12 cellular contexts compared by ENCODE assay signal in the genomic region with DNA sequence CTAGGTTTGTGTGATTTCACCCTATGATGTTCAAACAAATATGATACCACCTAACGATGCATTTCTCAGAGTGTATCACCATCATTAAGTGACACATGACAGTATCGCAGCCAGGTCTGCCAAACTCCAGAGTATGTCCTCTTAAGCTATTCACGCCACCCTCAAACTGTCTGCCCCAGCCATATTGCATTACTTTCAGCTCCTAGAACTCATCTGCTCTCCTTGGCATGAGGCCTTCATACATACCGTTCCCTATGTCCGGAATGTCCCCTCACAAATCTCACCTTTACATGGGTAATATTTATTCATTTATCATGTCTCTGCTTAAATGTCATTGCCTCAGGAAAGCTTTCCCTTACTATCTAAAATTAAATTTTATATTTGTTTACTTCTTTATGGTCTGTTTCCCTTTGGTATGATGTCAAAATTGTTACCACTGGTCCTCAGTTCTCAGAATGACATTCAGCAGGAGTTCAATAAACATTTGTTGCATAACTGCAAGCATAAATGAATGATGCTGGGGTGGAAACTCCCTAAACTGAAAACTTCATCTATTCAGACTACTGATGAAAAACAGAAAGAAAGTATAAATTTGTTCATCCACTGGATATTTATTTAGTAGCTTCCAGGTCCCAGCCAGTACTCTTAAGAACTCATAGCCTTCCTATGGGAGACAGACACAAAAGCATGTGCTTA. TPM values are rescaled to one million over a fixed set of nuclear protein-coding genes. Genes with fewer than 3 reads are reported as not detected.
A peak's percentile ranks its signal among the peaks of the same experiment; 100 is the strongest.
DNase-seq lines count a peak whose midpoint lies in the region; ATAC-seq and TF ChIP-seq lines count a peak whose summit lies in the region.
"Had no signal": no experiment of that assay in that cellular context is flagged by ENCODE, and none has a peak within 500 bp of the region (broad histone marks: within the 10 kb centered on the region; RNA-seq: fewer than 3 reads in every experiment).

No MANE protein-coding gene starts in this region.

- in situ Hi-C loops in mammary epithelial cell (cut with MboI; ENCODE audit: low sequenced_read_pairs in 2 of 2): no loop called here

- POLR2A ChIA-PET in naive thymus-derived CD8-positive, alpha-beta T cell (lab: Charles Lee): interaction anchor here (0.6 to 1.5 kb wide), 2 partner anchors 533 to 829 kb away, joined by 3 to 6 read pairs; no protein-coding TSS in a partner anchor

- 100% methylated on average over 5 of the region's 5 CpGs for WGBS in mammary epithelial cell (ENCODE audit: low coverage, missing lambda C conversion rate)

- DNase-seq in HFFc6 (no peak), mammary epithelial cell (no peak), NCI-H226 (no peak), NAMALWA (ENCODE audit: low spot score) (no peak), caudate nucleus (lab: John Stamatoyannopoulos, UW) (no peak)
- peak in 1 of 10 donors; percentile 10 for DNase-seq in naive thymus-derived CD8-positive, alpha-beta T cell
- DNase-seq: DMS153; midbrain; NCI-H2171 treated with DMSO at 0.1 percent for 48 hours; stimulated activated CD4-positive, alpha-beta T cell treated with anti-CD3 and anti-CD28 coated beads, Interleukin-4, amount 100 ng/mL, for 24 hours had no signal

- dilution Hi-C loops in mammary epithelial cell (cut with HindIII; ENCODE audit: low sequenced_read_pairs): no loop called here

- intact Hi-C loops in mammary epithelial cell (cut with micrococcal nuclease): no loop called here

- ATAC-seq in naive thymus-derived CD8-positive, alpha-beta T cell: no peak
- ATAC-seq in GM18868 (IDR thresholded peaks at IDR 0.05; ENCODE audit: unreplicated experiment): no peak

- no peaks in the 10 kb centered on the region; the same call in 1 of the 2 replicates for H3K27me3 Mint-ChIP-seq in HFFc6 (ENCODE audit: insufficient read depth)
- H3K27me3 Mint-ChIP-seq in naive thymus-derived CD8-positive, alpha-beta T cell: no peaks in the 10 kb centered on the region

- H3K27me3 ChIP-seq in ACC112 (ENCODE audit: insufficient read depth, low read length) (no peaks in the 10 kb centered on the region), mammary epithelial cell (ENCODE audit: insufficient read depth, low read length) (no peaks in the 10 kb centered on the region)

- no peak overlapping the region for H2AFZ ChIP-seq in ACC112 (ENCODE audit: low read length, unreplicated experiment)
- no peak overlapping the region for H2AFZ ChIP-seq in mammary epithelial cell (ENCODE audit: low read depth, low read length)

- H3K4me1 ChIP-seq in ACC112 (ENCODE audit: control insufficient read depth, insufficient read depth, low read length, unreplicated experiment) (peaks cover 14% of the 10 kb centered on the region), mammary epithelial cell (ENCODE audit: insufficient read depth, low read length) (peaks cover 9% of the 10 kb centered on the region)

- H3K27ac Mint-ChIP-seq in HFFc6: no peak overlapping the region
- peak overlapping the region in 3 of 10 donors; percentile 22 to 49 (median 45) for H3K27ac Mint-ChIP-seq in naive thymus-derived CD8-positive, alpha-beta T cell

- no peaks in the 10 kb centered on the region for H3K9me3 Mint-ChIP-seq in HFFc6
- H3K9me3 Mint-ChIP-seq in naive thymus-derived CD8-positive, alpha-beta T cell: no peaks in the 10 kb centered on the region

- H3K9ac ChIP-seq in mammary epithelial cell (ENCODE audit: insufficient read depth, low read length): no peak overlapping the region

- H3K36me3 Mint-ChIP-seq in HFFc6 (ENCODE audit: low read depth): 0 out of 2 replicates have a peak, but pooled peaks cover 6% of the 10 kb centered on the region
- peaks cover 0 to 3% (median 3%) of the 10 kb centered on the region in 3 donors for H3K36me3 Mint-ChIP-seq in naive thymus-derived CD8-positive, alpha-beta T cell

- TF ChIP-seq CTCF in HFFc6 (IDR thresholded peaks at IDR 0.05): no peak
- no peak for TF ChIP-seq CTCF in mammary epithelial cell (conservative IDR thresholded peaks at IDR 0.05 in 1 of 2, IDR thresholded peaks at IDR 0.05 in 1 of 2; ENCODE audit: extremely low read depth in 1 of 2, insufficient read depth in 1 of 2, low read depth in 1 of 2, low read length in 2 of 2)

- CTCF ChIA-PET in mammary epithelial cell (lab: Charles Lee; ENCODE audit: low non-redundant PET): interaction anchor here (0.5 kb wide), 1 partner anchor 42 kb away, joined by 10 read pairs; no protein-coding TSS in a partner anchor

- peak overlapping the region; percentile 85 for H3K4me3 ChIP-seq in ACC112 (ENCODE audit: low read depth, low read length)
- no peak overlapping the region for H3K4me3 ChIP-seq in mammary epithelial cell (replicated peaks in 1 of 3; ENCODE audit: insufficient read depth in 1 of 3, low read depth in 2 of 3, low read length in 3 of 3)

- H3K4me1 Mint-ChIP-seq in HFFc6 (ENCODE audit: low read depth): peaks cover 24% of the 10 kb centered on the region
- peaks cover 24 to 73% (median 58%) of the 10 kb centered on the region in 4 donors for H3K4me1 Mint-ChIP-seq in naive thymus-derived CD8-positive, alpha-beta T cell

- H3K79me2 ChIP-seq in ACC112 (ENCODE audit: control insufficient read depth, insufficient read depth, low read length, unreplicated experiment) (peaks cover 55% of the 10 kb centered on the region), mammary epithelial cell (ENCODE audit: insufficient read depth, low read length) (peaks cover 49% of the 10 kb centered on the region)

- peak overlapping the region; percentile 90 for H3K4me2 ChIP-seq in mammary epithelial cell (ENCODE audit: insufficient read depth, low read depth, low read length)

- H4K20me1 ChIP-seq in mammary epithelial cell (ENCODE audit: insufficient read depth, low read length): no peaks in the 10 kb centered on the region

- H3K36me3 ChIP-seq in ACC112 (ENCODE audit: insufficient read depth, low read length) (no peaks in the 10 kb centered on the region), mammary epithelial cell (ENCODE audit: insufficient read depth, low read length) (no peaks in the 10 kb centered on the region)

- BruUV-seq in mammary epithelial cell (replicated peaks; lab: Mats Ljungman, UMichigan): no TSS peak

- H3K27ac ChIP-seq in ACC112 (ENCODE audit: low read depth, low read length) (no peak overlapping the region), mammary epithelial cell (ENCODE audit: insufficient read depth, low read depth, low read length) (no peak overlapping the region), caudate nucleus (ENCODE audit: low read depth, low read length) (no peak overlapping the region)

- H3K4me3 Mint-ChIP-seq in HFFc6: peak overlapping the region; percentile 95
- H3K4me3 Mint-ChIP-seq in naive thymus-derived CD8-positive, alpha-beta T cell: peak overlapping the region in 9 of 10 donors; percentile 2 to 93 (median 60)

- H3K9me3 ChIP-seq in mammary epithelial cell (replicated peaks; ENCODE audit: insufficient read depth, low read length): no peaks in the 10 kb centered on the region

RNA-seq across cellular contexts. Expression of a gene that starts 3.2 kb away (rescaled TPM):
- 10 to 100 TPM; 12.1 to 16.9 (median 13.7) TPM for total RNA-seq in HFFc6 (2021; fragmentation: NEBNext Ultra II Directional; extraction: Animal tissue kit (Norgen Biotek cat#: 25700))
- 10 to 100 TPM; 13.9 to 37.8 TPM for total RNA-seq in mammary epithelial cell
- 15.8 TPM for polyA plus RNA-seq in mammary epithelial cell
- 13.7 TPM for polyA minus RNA-seq in mammary epithelial cell
- 10 to 100 TPM; 35.0 to 38.3 TPM for total RNA-seq in naive thymus-derived CD8-positive, alpha-beta T cell
- polyA plus RNA-seq in naive thymus-derived CD8-positive, alpha-beta T cell: 10 to 100 TPM in 2 of 3 donors, 1 to 10 TPM in 1; 10.0 to 21.4 (median 19.4) TPM

RNA-seq across cellular contexts. Expression of a gene that starts 3.8 kb away (rescaled TPM):
- 10 to 100 TPM; 16.3 to 24.9 (median 21.6) TPM for total RNA-seq in HFFc6 (2021; fragmentation: NEBNext Ultra II Directional; extraction: Animal tissue kit (Norgen Biotek cat#: 25700))
- 10 to 100 TPM; 17.7 to 23.6 TPM for total RNA-seq in mammary epithelial cell
- polyA plus RNA-seq in mammary epithelial cell: 11.0 TPM
- 0.72 TPM for polyA minus RNA-seq in mammary epithelial cell
- total RNA-seq in naive thymus-derived CD8-positive, alpha-beta T cell: 1 to 10 TPM; 7.0 to 8.3 TPM
- polyA plus RNA-seq in naive thymus-derived CD8-positive, alpha-beta T cell: 1 to 10 TPM; 5.4 to 9.5 (median 6.2) TPM
